Comparison of ENCODE assay signal across 8 cellular contexts in genomic region chr12:22624573-22624907, GRCh38. TPM values are rescaled to one million over a fixed set of nuclear protein-coding genes. Genes with fewer than 3 reads are reported as not detected.
A peak's percentile ranks its signal among the peaks of the same experiment; 100 is the strongest.
DNase-seq lines count a peak whose midpoint lies in the region; ATAC-seq and TF ChIP-seq lines count a peak whose summit lies in the region.

No MANE protein-coding gene starts in this region.

- H3K9me3 ChIP-seq in RWPE2 (ENCODE audit: severe bottlenecking), result no peaks in the 10 kb centered on the region
- H3K9me3 ChIP-seq in esophagus muscularis mucosa, result no peaks in the 10 kb centered on the region

- TF ChIP-seq EP300 in esophagus muscularis mucosa (IDR thresholded peaks at IDR 0.05), result no peak

- H3K27ac ChIP-seq in RWPE2 (ENCODE audit: poor library complexity, severe bottlenecking), result peak overlapping the region; percentile 71
- H3K27ac ChIP-seq in esophagus muscularis mucosa (replicated peaks in 1 of 4), result peak overlapping the region; percentile 97 to 99 (median 98)

- TF ChIP-seq CTCF in RWPE2 (IDR thresholded peaks at IDR 0.05; ENCODE audit: poor library complexity, severe bottlenecking), result no peak
- TF ChIP-seq CTCF in esophagus muscularis mucosa (IDR thresholded peaks at IDR 0.05), result no peak
- no peak for TF ChIP-seq CTCF in omental fat pad (IDR thresholded peaks at IDR 0.05)

- intact Hi-C loops in esophagus muscularis mucosa (cut with DNase I), result loop anchor here (2.0 kb wide), 1 partner anchor 82 kb away; no protein-coding TSS in a partner anchor

- ATAC-seq in RWPE2 (ENCODE audit: low read depth) (peak; percentile 32), omental fat pad (ENCODE audit: low FRiP score) (peak; percentile 34), HG03097 (IDR thresholded peaks at IDR 0.05; ENCODE audit: low FRiP score, unreplicated experiment) (no peak)

- peak; percentile 9 for DNase-seq in stimulated activated CD4-positive, alpha-beta T cell treated with anti-CD3 and anti-CD28 coated beads, Interleukin-12 subunit alpha, Interleukin-12 subunit beta, amount 100 ng/mL, for 4 hours
- no peak for DNase-seq in stimulated activated CD4-positive, alpha-beta T cell treated with anti-CD3 and anti-CD28 coated beads, Interleukin-15, amount 100 ng/mL, for 24 hours
- no peak for DNase-seq in RWPE2 (ENCODE audit: low spot score)
- DNase-seq in esophagus muscularis mucosa (ENCODE audit: extremely low spot score), result no peak
- DNase-seq in omental fat pad (ENCODE audit: low spot score), result peak; percentile 28
- no peak for DNase-seq in superior temporal gyrus (ENCODE audit: extremely low spot score)
- DNase-seq in SIG-M5 treated with dmso at 0.1 percent for 504 hours (lab: John Stamatoyannopoulos, UW; ENCODE audit: unreplicated experiment), result no peak

- H3K27me3 ChIP-seq in RWPE2 (ENCODE audit: insufficient read depth, poor library complexity, severe bottlenecking), result no peaks in the 10 kb centered on the region
- no peaks in the 10 kb centered on the region for H3K27me3 ChIP-seq in esophagus muscularis mucosa

- H3K4me1 ChIP-seq in RWPE2 (ENCODE audit: insufficient read depth, poor library complexity, severe bottlenecking) (peaks cover 8% of the 10 kb centered on the region), esophagus muscularis mucosa (peaks cover 27 to 41% (median 36%) of the 10 kb centered on the region in 4 donors)

- TF ChIP-seq POLR2A in esophagus muscularis mucosa (IDR thresholded peaks at IDR 0.05; ENCODE audit: low read depth), result no peak

- H3K4me3 ChIP-seq in RWPE2 (ENCODE audit: severe bottlenecking) (peak overlapping the region; percentile 64), esophagus muscularis mucosa (peak overlapping the region; percentile 90 to 97 (median 94))

- H3K36me3 ChIP-seq in RWPE2 (ENCODE audit: low read depth) (no peaks in the 10 kb centered on the region), esophagus muscularis mucosa (no peaks in the 10 kb centered on the region)

- WGBS in esophagus muscularis mucosa, result 33% methylated on average over 9 of the region's 11 CpGs

RNA-seq across cellular contexts. Expression of gene ETNK1, which starts 0.4 kb away (rescaled TPM):
- 10 to 100 TPM; 17.6 to 21.2 (median 19.4) TPM for total RNA-seq in esophagus muscularis mucosa
- 10 to 100 TPM; 26.1 to 41.3 (median 36.8) TPM for total RNA-seq in omental fat pad

Comparison
In these comparisons a context has a peak if more than half of its experiments do, and no peak if none do; other contexts are left out.
1. DNase-seq: peak in stimulated activated CD4-positive, alpha-beta T cell treated with anti-CD3 and anti-CD28 coated beads, Interleukin-12 subunit alpha, Interleukin-12 subunit beta, amount 100 ng/mL, for 4 hours (single experiment) and omental fat pad (single experiment); none in stimulated activated CD4-positive, alpha-beta T cell treated with anti-CD3 and anti-CD28 coated beads, Interleukin-15, amount 100 ng/mL, for 24 hours (single experiment), RWPE2 (single experiment), esophagus muscularis mucosa (single experiment), superior temporal gyrus (single experiment) and SIG-M5 treated with dmso at 0.1 percent for 504 hours (single experiment).